8 cellular contexts compared by ENCODE assay signal in the genomic region with DNA sequence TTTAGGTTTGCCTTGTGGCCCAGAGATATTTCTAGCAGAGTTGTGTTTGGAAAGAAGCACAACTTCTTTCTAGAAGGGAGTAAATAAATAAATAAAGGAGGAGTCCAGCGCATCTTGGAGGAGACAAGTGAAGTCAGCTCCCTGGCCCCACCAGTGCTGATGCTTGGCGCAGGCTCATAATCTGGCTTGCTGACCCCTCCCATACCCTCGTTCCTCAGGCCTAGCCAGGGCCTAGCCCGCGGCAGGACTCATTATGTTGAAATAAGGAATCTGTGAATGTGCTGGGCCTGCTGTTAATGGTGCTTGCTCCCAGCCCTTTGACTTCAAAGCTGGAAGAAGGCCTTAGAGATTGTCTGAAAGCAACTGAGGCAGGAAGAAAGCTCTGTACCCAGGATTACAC. TPM values are rescaled to one million over a fixed set of nuclear protein-coding genes. Genes with fewer than 3 reads are reported as not detected.
DNase-seq lines count a peak whose midpoint lies in the region; ATAC-seq, FAIRE-seq and TF ChIP-seq lines count a peak whose summit lies in the region.

No MANE protein-coding gene starts in this region.

- 100% methylated on average over 5 of the region's 5 CpGs for WGBS in mammary epithelial cell (ENCODE audit: low coverage, missing lambda C conversion rate)
- 60 to 68% methylated on average over 5 of the region's 5 CpGs for WGBS in thyroid gland, 2 donors

- H3K9me3 ChIP-seq in mammary epithelial cell (replicated peaks; ENCODE audit: insufficient read depth, low read length), result no peaks in the 10 kb centered on the region
- no peaks in the 10 kb centered on the region for H3K9me3 ChIP-seq in lower lobe of right lung
- H3K9me3 ChIP-seq in thyroid gland, result no peaks in the 10 kb centered on the region

- intact Hi-C loops in activated naive CD4-positive, alpha-beta T cell treated with anti-CD3 and anti-CD28 coated beads for 36 hours (cut with micrococcal nuclease), result loop anchor here (1.0 to 10.0 kb wide), 9 partner anchors 9 to 1379 kb away; a partner anchor contains a TSS
- intact Hi-C loops in mammary epithelial cell (cut with micrococcal nuclease) (loop anchor here (2.0 kb wide), 1 partner anchor 67 kb away; no protein-coding TSS in a partner anchor), lower lobe of right lung (cut with DNase I) (no loop called here), thyroid gland (cut with DNase I) (loop anchor here (10.0 kb wide), 1 partner anchor 61 kb away; no protein-coding TSS in a partner anchor)

- no peak for ATAC-seq in lower lobe of right lung
- no peak for ATAC-seq in GM18517 (IDR thresholded peaks at IDR 0.05; ENCODE audit: unreplicated experiment)

- peaks cover 54% of the 10 kb centered on the region for H3K4me1 ChIP-seq in mammary epithelial cell (ENCODE audit: insufficient read depth, low read length)
- peaks cover 74% of the 10 kb centered on the region for H3K4me1 ChIP-seq in lower lobe of right lung
- peaks cover 21 to 43% of the 10 kb centered on the region in 2 donors for H3K4me1 ChIP-seq in thyroid gland

- peaks cover 67% of the 10 kb centered on the region for H3K4me1 Mint-ChIP-seq in activated naive CD4-positive, alpha-beta T cell treated with anti-CD3 and anti-CD28 coated beads for 36 hours (ENCODE audit: low read depth)

- H3K4me3 Mint-ChIP-seq in activated naive CD4-positive, alpha-beta T cell treated with anti-CD3 and anti-CD28 coated beads for 36 hours, result no peak overlapping the region

- peak overlapping the region; percentile 76 for H3K27ac Mint-ChIP-seq in activated naive CD4-positive, alpha-beta T cell treated with anti-CD3 and anti-CD28 coated beads for 36 hours

- no peaks in the 10 kb centered on the region for H4K20me1 ChIP-seq in mammary epithelial cell (ENCODE audit: insufficient read depth, low read length)

- dilution Hi-C loops in mammary epithelial cell (cut with HindIII; ENCODE audit: low sequenced_read_pairs), result no loop called here

- no peaks in the 10 kb centered on the region for H3K9me3 Mint-ChIP-seq in activated naive CD4-positive, alpha-beta T cell treated with anti-CD3 and anti-CD28 coated beads for 36 hours

- H3K27me3 ChIP-seq in mammary epithelial cell (ENCODE audit: insufficient read depth, low read length), result no peaks in the 10 kb centered on the region
- H3K27me3 ChIP-seq in lower lobe of right lung (ENCODE audit: low read depth), result no peaks in the 10 kb centered on the region
- no peaks in the 10 kb centered on the region for H3K27me3 ChIP-seq in thyroid gland

- TF ChIP-seq POLR2A in thyroid gland (IDR thresholded peaks at IDR 0.05), result no peak

- H3K9ac ChIP-seq in mammary epithelial cell (ENCODE audit: insufficient read depth, low read length), result peak overlapping the region; percentile 66

- H3K27me3 Mint-ChIP-seq in activated naive CD4-positive, alpha-beta T cell treated with anti-CD3 and anti-CD28 coated beads for 36 hours (ENCODE audit: low read depth), result no peaks in the 10 kb centered on the region

- peak overlapping the region; percentile 24 for H2AFZ ChIP-seq in mammary epithelial cell (ENCODE audit: low read depth, low read length)

- TF ChIP-seq CTCF in mammary epithelial cell (conservative IDR thresholded peaks at IDR 0.05 in 1 of 2, IDR thresholded peaks at IDR 0.05 in 1 of 2; ENCODE audit: extremely low read depth in 1 of 2, insufficient read depth in 1 of 2, low read depth in 1 of 2, low read length in 2 of 2) (no peak), lower lobe of right lung (IDR thresholded peaks at IDR 0.05) (no peak), thyroid gland (IDR thresholded peaks at IDR 0.05) (no peak)

- H3K4me2 ChIP-seq in mammary epithelial cell (ENCODE audit: insufficient read depth, low read depth, low read length), result peak overlapping the region; percentile 50

- peaks cover 2% of the 10 kb centered on the region for H3K36me3 Mint-ChIP-seq in activated naive CD4-positive, alpha-beta T cell treated with anti-CD3 and anti-CD28 coated beads for 36 hours (ENCODE audit: low read depth)

- no peak for FAIRE-seq in HTR-8/SVneo (lab: Jason Lieb, UNC)

- no peaks in the 10 kb centered on the region for H3K36me3 ChIP-seq in mammary epithelial cell (ENCODE audit: insufficient read depth, low read length)
- no peaks in the 10 kb centered on the region for H3K36me3 ChIP-seq in lower lobe of right lung
- no peaks in the 10 kb centered on the region for H3K36me3 ChIP-seq in thyroid gland

- H3K79me2 ChIP-seq in mammary epithelial cell (ENCODE audit: insufficient read depth, low read length), result peaks cover 67% of the 10 kb centered on the region

- in situ Hi-C loops in mammary epithelial cell (cut with MboI; ENCODE audit: low sequenced_read_pairs in 2 of 2), result no loop called here

- BruUV-seq in mammary epithelial cell (replicated peaks; lab: Mats Ljungman, UMichigan), result TSS peak; percentile 81

- CTCF ChIA-PET in activated naive CD4-positive, alpha-beta T cell treated with anti-CD3 and anti-CD28 coated beads for 36 hours (lab: Charles Lee), result interaction anchor here (1.6 to 2.2 kb wide), 2 partner anchors 31 to 129 kb away, joined by 5 to 13 read pairs; no protein-coding TSS in a partner anchor
- CTCF ChIA-PET in mammary epithelial cell (lab: Charles Lee; ENCODE audit: low non-redundant PET), result no interaction called here

- no peak overlapping the region for H3K4me3 ChIP-seq in mammary epithelial cell (replicated peaks in 1 of 3; ENCODE audit: insufficient read depth in 1 of 3, low read depth in 2 of 3, low read length in 3 of 3)
- H3K4me3 ChIP-seq in lower lobe of right lung, result peak overlapping the region; percentile 80
- H3K4me3 ChIP-seq in thyroid gland (replicated peaks in 1 of 3), result no peak overlapping the region

- H3K27ac ChIP-seq in mammary epithelial cell (ENCODE audit: insufficient read depth, low read depth, low read length), result peak overlapping the region; percentile 90
- peak overlapping the region; percentile 93 for H3K27ac ChIP-seq in lower lobe of right lung
- peak overlapping the region in 2 of 3 donors; percentile 55 to 83 for H3K27ac ChIP-seq in thyroid gland

- DNase-seq in activated naive CD4-positive, alpha-beta T cell treated with anti-CD3 and anti-CD28 coated beads for 36 hours, result no peak
- no peak for DNase-seq in activated naive CD4-positive, alpha-beta T cell treated with anti-CD3 and anti-CD28 coated beads, Interleukin-2, amount 50 U/mL, for 16 hours
- DNase-seq in mammary epithelial cell, result no peak
- DNase-seq in lower lobe of right lung, result no peak
- no peak for DNase-seq in thyroid gland
- DNase-seq in HTR-8/SVneo (ENCODE audit: insufficient read length, low spot score), result no peak
- DNase-seq in activated CD4-positive, alpha-beta T cell treated with anti-CD3 and anti-CD28 coated beads, Interleukin-2, amount 50 U/mL, for 4 hours, result no peak

RNA-seq across cellular contexts. Expression of a gene that starts 3.1 kb away (rescaled TPM):
- total RNA-seq in activated naive CD4-positive, alpha-beta T cell treated with anti-CD3 and anti-CD28 coated beads for 36 hours, result 10 to 100 TPM; 17.3 to 19.8 TPM
- total RNA-seq in mammary epithelial cell, result 10 to 100 TPM in 1 of 2 donors, 1 to 10 TPM in 1; 9.7 to 18.3 TPM
- polyA plus RNA-seq in mammary epithelial cell, result 2.8 TPM
- polyA minus RNA-seq in mammary epithelial cell, result 16.2 TPM
- 50.7 TPM for total RNA-seq in lower lobe of right lung
- 10 to 100 TPM in 3 of 4 donors, 1 to 10 TPM in 1; 8.9 to 17.2 (median 11.5) TPM for total RNA-seq in thyroid gland
